ENCODE assay signal across 8 cellular contexts in the genomic region with DNA sequence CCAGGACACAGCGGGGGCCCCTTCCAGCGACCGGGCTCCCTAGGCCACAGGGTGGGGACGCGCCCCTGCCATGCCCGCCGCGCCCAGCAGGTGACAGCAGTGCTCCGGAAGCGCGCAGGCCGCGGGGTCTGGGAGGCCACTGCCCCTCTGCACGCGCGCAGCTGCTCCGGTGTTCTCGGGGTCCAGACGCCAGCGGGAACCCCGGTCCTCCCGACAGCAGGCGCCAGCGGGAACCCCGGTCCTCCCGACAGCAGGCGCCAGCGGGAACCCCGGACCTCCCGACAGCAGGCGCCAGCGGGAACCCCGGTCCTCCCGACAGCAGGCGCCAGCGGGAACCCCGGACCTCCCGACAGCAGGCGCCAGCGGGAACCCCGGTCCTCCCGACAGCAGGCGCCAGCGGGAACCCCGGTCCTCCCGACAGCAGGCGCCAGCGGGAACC. TPM values are rescaled to one million over a fixed set of nuclear protein-coding genes. Genes with fewer than 3 reads are reported as not detected.
DNase-seq lines count a peak whose midpoint lies in the region; ATAC-seq and TF ChIP-seq lines count a peak whose summit lies in the region.
"Not testable (repeated sequence)": the region's sequence is repeated elsewhere in the genome, so short reads cannot be mapped to it uniquely, and the experiment has no call there.

No MANE protein-coding gene starts in this region.

- DNase-seq in Calu3 = peak; percentile 69
- DNase-seq in HuH-7.5 (ENCODE audit: low spot score) = peak; percentile 98
- not testable (repeated sequence) for DNase-seq in RWPE2 (ENCODE audit: low spot score); esophagus muscularis mucosa (ENCODE audit: extremely low spot score)
- DNase-seq in activated T-helper 1 cell treated with anti-CD3 and anti-CD28 coated beads, Interleukin-2, amount 50 U/mL, for 16 hours (ENCODE audit: low read depth in 1 of 2, low spot score in 1 of 2) = peak; percentile 51 to 52
- DNase-seq in midbrain (lab: John Stamatoyannopoulos, UW) = peak; percentile 73
- DNase-seq in stimulated activated CD8-positive, alpha-beta memory T cell treated with anti-CD3 and anti-CD28 coated beads, Interleukin-15, amount 100 ng/mL, for 48 hours (ENCODE audit: low read depth in 2 of 2) = peak; percentile 48 to 68

- H3K4me3 Mint-ChIP-seq in Calu3 (ENCODE audit: low read depth, unreplicated experiment) = not testable (repeated sequence)

- peak; percentile 44 for ATAC-seq in GM21447 (IDR thresholded peaks at IDR 0.05; ENCODE audit: unreplicated experiment)
- peak; percentile 74 for ATAC-seq in RWPE2 (ENCODE audit: low read depth)

- not testable (repeated sequence) for H3K9me3 ChIP-seq in RWPE2 (ENCODE audit: severe bottlenecking); esophagus muscularis mucosa

- H3K36me3 ChIP-seq in RWPE2 (ENCODE audit: low read depth) = not testable (repeated sequence)
- peaks cover 0 to 20% (median 8%) of the 10 kb centered on the region in 4 donors for H3K36me3 ChIP-seq in esophagus muscularis mucosa

- not testable (repeated sequence) for H3K27me3 ChIP-seq in RWPE2 (ENCODE audit: insufficient read depth, poor library complexity, severe bottlenecking); esophagus muscularis mucosa

- H3K4me3 ChIP-seq in RWPE2 (ENCODE audit: severe bottlenecking) = not testable (repeated sequence)
- peak overlapping the region; percentile 40 to 49 (median 43) for H3K4me3 ChIP-seq in esophagus muscularis mucosa

- H3K27me3 Mint-ChIP-seq in Calu3 (ENCODE audit: unreplicated experiment) = peaks cover 21% of the 10 kb centered on the region

- BruUV-seq in Calu3 (replicated peaks; lab: Mats Ljungman, UMichigan) = not testable (repeated sequence)

- H3K27ac Mint-ChIP-seq in Calu3 (ENCODE audit: unreplicated experiment) = not testable (repeated sequence)

- not testable (repeated sequence) for TF ChIP-seq EP300 in esophagus muscularis mucosa (IDR thresholded peaks at IDR 0.05)

- peaks cover 58% of the 10 kb centered on the region for H3K36me3 Mint-ChIP-seq in Calu3 (ENCODE audit: insufficient read depth, unreplicated experiment)

- TF ChIP-seq CTCF in Calu3 (IDR thresholded peaks at IDR 0.05; ENCODE audit: unreplicated experiment) = peak; percentile 74
- TF ChIP-seq CTCF in RWPE2 (IDR thresholded peaks at IDR 0.05; ENCODE audit: poor library complexity, severe bottlenecking) = peak; percentile 85
- peak; percentile 78 to 90 (median 78) for TF ChIP-seq CTCF in esophagus muscularis mucosa (IDR thresholded peaks at IDR 0.05)

- H3K4me1 ChIP-seq in RWPE2 (ENCODE audit: insufficient read depth, poor library complexity, severe bottlenecking) = not testable (repeated sequence)
- H3K4me1 ChIP-seq in esophagus muscularis mucosa = peaks cover 6 to 37% (median 22%) of the 10 kb centered on the region in 4 donors

- CTCF ChIA-PET in Calu3 (lab: Charles Lee) = not testable (repeated sequence)

- intact Hi-C loops in Calu3 (cut with micrococcal nuclease; ENCODE audit: unreplicated experiment); esophagus muscularis mucosa (cut with DNase I): not testable (repeated sequence)

- not testable (repeated sequence) for TF ChIP-seq POLR2A in esophagus muscularis mucosa (IDR thresholded peaks at IDR 0.05; ENCODE audit: low read depth)

- H3K4me1 Mint-ChIP-seq in Calu3 (ENCODE audit: low read depth, unreplicated experiment) = peaks cover 24% of the 10 kb centered on the region

- WGBS in esophagus muscularis mucosa = no CpG with 5 or more reads among the region's 48 CpGs

- H3K9me3 Mint-ChIP-seq in Calu3 (ENCODE audit: low read depth, unreplicated experiment) = not testable (repeated sequence)

- not testable (repeated sequence) for H3K27ac ChIP-seq in RWPE2 (ENCODE audit: poor library complexity, severe bottlenecking)
- peak overlapping the region; percentile 20 to 76 (median 48) for H3K27ac ChIP-seq in esophagus muscularis mucosa (replicated peaks in 1 of 4)

RNA-seq across cellular contexts. Expression of a gene that starts 32.6 kb away (rescaled TPM):
- total RNA-seq in Calu3 (2022) (145 and 167 TPM in 2 replicates), esophagus muscularis mucosa (10 to 100 TPM; 24.7 to 41.3 (median 35.2) TPM)

RNA-seq across cellular contexts. Expression of a gene that starts 45.5 kb away (rescaled TPM):
- total RNA-seq in Calu3 (2022) (173 and 220 TPM in 2 replicates), esophagus muscularis mucosa (10 to 100 TPM; 41.9 to 94.2 (median 78.3) TPM)
